8 cellular contexts compared by ENCODE assay signal in genomic region chr17:79728169-79728907, GRCh38.
DNase-seq lines count a peak whose midpoint lies in the region; ATAC-seq and TF ChIP-seq lines count a peak whose summit lies in the region.

No MANE protein-coding gene starts in this region.

- in situ Hi-C loops in astrocyte of the cerebellum (cut with HindIII; ENCODE audit: low sequenced_read_pairs), result no loop called here

- DNase-seq in 8988T (peak; percentile 73), NCI-H1436 (lab: John Stamatoyannopoulos, UW) (peak; percentile 88), T-helper 22 cell (ENCODE audit: low read depth) (peak; percentile 66), astrocyte of the cerebellum (ENCODE audit: low read depth) (peak; percentile 86), hepatic stellate cell (ENCODE audit: low spot score) (peak; percentile 99), retinal pigment epithelial cell (ENCODE audit: low read depth) (peak; percentile 51)

- ATAC-seq in GM18907 (IDR thresholded peaks at IDR 0.05; ENCODE audit: unreplicated experiment) (peak; percentile 65), HG03432 (IDR thresholded peaks at IDR 0.05; ENCODE audit: unreplicated experiment) (no peak)

- no peak overlapping the region for H3K4me3 ChIP-seq in astrocyte of the cerebellum (ENCODE audit: low read depth, low read length)
- peak overlapping the region; percentile 29 for H3K4me3 ChIP-seq in retinal pigment epithelial cell (ENCODE audit: low read length)

- TF ChIP-seq CTCF in astrocyte of the cerebellum (IDR thresholded peaks at IDR 0.05; ENCODE audit: low read depth, low read length, missing control alignments) (no peak), retinal pigment epithelial cell (conservative IDR thresholded peaks at IDR 0.05; ENCODE audit: low read depth, low read length) (no peak)
